In genomic region chr3:154844863-154845262, GRCh38 we compare ENCODE assay signal across 15 cellular contexts.
"Had no signal": no experiment of that assay in that cellular context is flagged by ENCODE, and none has a peak within 500 bp of the region (broad histone marks: within the 10 kb centered on the region; RNA-seq: fewer than 3 reads in every experiment).

No MANE protein-coding gene starts in this region.

- ATAC-seq: activated CD8-positive, alpha-beta T cell treated with anti-CD3 and anti-CD28 coated beads for 36 hours; activated T-cell treated with anti-CD3 and anti-CD28 coated beads, Interleukin-2, amount 50 U/mL, for 72 hours; naive thymus-derived CD8-positive, alpha-beta T cell; stimulated activated memory B cell treated with anti-CD40 and anti-IgM and Interleukin-4, amounts not matched to agents 10 μg/mL and 1 μg/mL and 100 μg/mL, for 72 hours had no signal

- DNase-seq: activated CD4-positive, alpha-beta T cell treated with anti-CD3 and anti-CD28 coated beads for 4 hours; activated CD8-positive, alpha-beta memory T cell treated with anti-CD3 and anti-CD28 coated beads, Interleukin-2, amount 50 U/mL, for 4 hours; activated CD8-positive, alpha-beta T cell treated with anti-CD3 and anti-CD28 coated beads for 36 hours; activated gamma-delta T cell treated with Interleukin-2 at 50 U/mL for 16 hours; activated naive CD8-positive, alpha-beta T cell treated with anti-CD3 and anti-CD28 coated beads for 36 hours; activated T-cell treated with anti-CD3 and anti-CD28 coated beads, Interleukin-2, amount 50 U/mL, for 72 hours; brain microvascular endothelial cell; cerebellar nuclear complex; foreskin fibroblast; naive thymus-derived CD8-positive, alpha-beta T cell; posterior cingulate gyrus; T1000; tibial artery had no signal

- H3K27me3 Mint-ChIP-seq: activated CD8-positive, alpha-beta T cell treated with anti-CD3 and anti-CD28 coated beads for 36 hours; activated naive CD8-positive, alpha-beta T cell treated with anti-CD3 and anti-CD28 coated beads for 36 hours; dendritic cell treated with granulocyte-macrophage colony-stimulating factor and Interleukin-4, amounts not matched to agents 40 ng/mL and 50 ng/mL, for 4 days; naive thymus-derived CD8-positive, alpha-beta T cell; stimulated activated memory B cell treated with anti-CD40 and anti-IgM and Interleukin-4, amounts not matched to agents 10 μg/mL and 1 μg/mL and 100 μg/mL, for 72 hours had no signal

- H3K4me3 Mint-ChIP-seq: activated CD8-positive, alpha-beta T cell treated with anti-CD3 and anti-CD28 coated beads for 36 hours; activated naive CD8-positive, alpha-beta T cell treated with anti-CD3 and anti-CD28 coated beads for 36 hours; activated T-cell treated with anti-CD3 and anti-CD28 coated beads, Interleukin-2, amount 50 U/mL, for 72 hours; dendritic cell treated with granulocyte-macrophage colony-stimulating factor and Interleukin-4, amounts not matched to agents 40 ng/mL and 50 ng/mL, for 4 days; naive thymus-derived CD8-positive, alpha-beta T cell; stimulated activated memory B cell treated with anti-CD40 and anti-IgM and Interleukin-4, amounts not matched to agents 10 μg/mL and 1 μg/mL and 100 μg/mL, for 72 hours had no signal

- H3K9me3 Mint-ChIP-seq: activated CD8-positive, alpha-beta T cell treated with anti-CD3 and anti-CD28 coated beads for 36 hours; activated naive CD8-positive, alpha-beta T cell treated with anti-CD3 and anti-CD28 coated beads for 36 hours; dendritic cell treated with granulocyte-macrophage colony-stimulating factor and Interleukin-4, amounts not matched to agents 40 ng/mL and 50 ng/mL, for 4 days had no signal

- H3K27ac Mint-ChIP-seq: activated CD8-positive, alpha-beta T cell treated with anti-CD3 and anti-CD28 coated beads for 36 hours; activated naive CD8-positive, alpha-beta T cell treated with anti-CD3 and anti-CD28 coated beads for 36 hours; activated T-cell treated with anti-CD3 and anti-CD28 coated beads, Interleukin-2, amount 50 U/mL, for 72 hours; dendritic cell treated with granulocyte-macrophage colony-stimulating factor and Interleukin-4, amounts not matched to agents 40 ng/mL and 50 ng/mL, for 4 days; naive thymus-derived CD8-positive, alpha-beta T cell; stimulated activated memory B cell treated with anti-CD40 and anti-IgM and Interleukin-4, amounts not matched to agents 10 μg/mL and 1 μg/mL and 100 μg/mL, for 72 hours had no signal

- H3K4me1 Mint-ChIP-seq: activated naive CD8-positive, alpha-beta T cell treated with anti-CD3 and anti-CD28 coated beads for 36 hours; naive thymus-derived CD8-positive, alpha-beta T cell; stimulated activated memory B cell treated with anti-CD40 and anti-IgM and Interleukin-4, amounts not matched to agents 10 μg/mL and 1 μg/mL and 100 μg/mL, for 72 hours had no signal

- H3K36me3 Mint-ChIP-seq: activated naive CD8-positive, alpha-beta T cell treated with anti-CD3 and anti-CD28 coated beads for 36 hours; naive thymus-derived CD8-positive, alpha-beta T cell; stimulated activated memory B cell treated with anti-CD40 and anti-IgM and Interleukin-4, amounts not matched to agents 10 μg/mL and 1 μg/mL and 100 μg/mL, for 72 hours had no signal
